Comparison of ENCODE assay signal across 20 cellular contexts in the genomic region with DNA sequence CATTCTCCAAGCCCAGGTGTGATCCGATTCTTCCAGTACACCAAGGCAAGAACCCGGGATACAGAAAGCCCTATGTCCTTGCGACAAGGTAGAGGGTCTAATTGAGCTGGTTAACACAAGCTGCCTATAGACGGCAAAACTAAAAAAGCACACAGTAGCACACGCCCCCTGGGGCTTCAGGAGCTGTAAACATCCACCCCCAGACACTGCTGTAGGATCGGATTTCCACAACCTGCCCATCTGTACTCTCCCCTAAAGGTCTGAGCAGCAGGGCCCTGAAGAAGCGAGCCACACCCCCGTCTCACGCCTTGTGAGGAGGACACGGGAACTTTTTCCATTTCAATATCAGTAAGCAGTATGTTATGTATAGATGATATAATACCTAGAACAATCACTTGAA.
DNase-seq lines count a peak whose midpoint lies in the region; ATAC-seq and TF ChIP-seq lines count a peak whose summit lies in the region.
"Had no signal": no experiment of that assay in that cellular context is flagged by ENCODE, and none has a peak within 500 bp of the region (broad histone marks: within the 10 kb centered on the region; RNA-seq: fewer than 3 reads in every experiment).

No MANE protein-coding gene starts in this region.

- no peaks in the 10 kb centered on the region for H3K4me1 ChIP-seq in tibial nerve
- H3K4me1 ChIP-seq: ascending aorta, left ventricle myocardium inferior, SJCRH30, suprapubic skin had no signal

- TF ChIP-seq POLR2A in tibial nerve (IDR thresholded peaks at IDR 0.05) = no peak

- WGBS in tibial nerve, 2 donors = 47 to 49% methylated on average over 10 of the region's 10 CpGs

- TF ChIP-seq EP300 in tibial nerve (IDR thresholded peaks at IDR 0.05) = no peak

- peaks cover 0 to 22% (median 0%) of the 10 kb centered on the region in 4 donors for H3K9me3 ChIP-seq in tibial nerve
- H3K9me3 ChIP-seq: ascending aorta, SJCRH30, suprapubic skin had no signal

- no peak overlapping the region for H3K27ac ChIP-seq in tibial nerve
- H3K27ac ChIP-seq: ascending aorta, left ventricle myocardium inferior, SJCRH30, suprapubic skin had no signal

- H3K4me3 ChIP-seq in tibial nerve = no peak overlapping the region
- H3K4me3 ChIP-seq: ascending aorta, left ventricle myocardium inferior, SJCRH30, suprapubic skin had no signal

- DNase-seq in DMS 273 treated with DMSO at 0.1 percent for 48 hours (lab: John Stamatoyannopoulos, UW) (peak; percentile 42), NCI-H146 (lab: John Stamatoyannopoulos, UW) (peak; percentile 54), NCI-H82 treated with DMSO at 0.1 percent for 48 hours (lab: John Stamatoyannopoulos, UW; ENCODE audit: unreplicated experiment) (peak; percentile 59), iPS-NIHi11 (ENCODE audit: low spot score) (peak; percentile 50), NOMO-1 treated with DMSO at 0.1 percent for 48 hours (lab: John Stamatoyannopoulos, UW; ENCODE audit: unreplicated experiment) (no peak), tibial nerve (ENCODE audit: low spot score in 2 of 2) (no peak)
- DNase-seq: activated B cell treated with CpG ODN at 0.5 μM for 24 hours; activated naive CD4-positive, alpha-beta T cell treated with anti-CD3 and anti-CD28 coated beads, Interleukin-2, amount 50 U/mL, for 16 hours; activated T-cell treated with anti-CD3 and anti-CD28 coated beads, Interleukin-2, amount 50 U/mL, for 72 hours; CD4-positive, alpha-beta memory T cell; left ventricle myocardium inferior; NCI-H1105 treated with DMSO at 0.1 percent for 48 hours; NCI-H446 treated with DMSO at 0.1 percent for 48 hours; right cardiac atrium; SJCRH30 had no signal

- no peak for ATAC-seq in HG02763 (IDR thresholded peaks at IDR 0.05; ENCODE audit: unreplicated experiment)
- ATAC-seq: activated T-cell treated with anti-CD3 and anti-CD28 coated beads, Interleukin-2, amount 50 U/mL, for 72 hours; esophagus mucosa; Panc1; right cardiac atrium had no signal

- TF ChIP-seq CTCF in tibial nerve (IDR thresholded peaks at IDR 0.05) = no peak

- no peaks in the 10 kb centered on the region for H3K36me3 ChIP-seq in tibial nerve
- H3K36me3 ChIP-seq: ascending aorta, left ventricle myocardium inferior, SJCRH30, suprapubic skin had no signal

- H3K27me3 ChIP-seq in tibial nerve = no peaks in the 10 kb centered on the region
- H3K27me3 ChIP-seq: ascending aorta, SJCRH30 had no signal

Comparison
In these comparisons a context has a peak if more than half of its experiments do, and no peak if none do; other contexts are left out.
1. DNase-seq: peak in DMS 273 treated with DMSO at 0.1 percent for 48 hours (single experiment), NCI-H146 (single experiment), NCI-H82 treated with DMSO at 0.1 percent for 48 hours (single experiment) and iPS-NIHi11 (single experiment); none in NOMO-1 treated with DMSO at 0.1 percent for 48 hours (single experiment) and tibial nerve (0 of 2).